10 cellular contexts compared by ENCODE assay signal in the genomic region with DNA sequence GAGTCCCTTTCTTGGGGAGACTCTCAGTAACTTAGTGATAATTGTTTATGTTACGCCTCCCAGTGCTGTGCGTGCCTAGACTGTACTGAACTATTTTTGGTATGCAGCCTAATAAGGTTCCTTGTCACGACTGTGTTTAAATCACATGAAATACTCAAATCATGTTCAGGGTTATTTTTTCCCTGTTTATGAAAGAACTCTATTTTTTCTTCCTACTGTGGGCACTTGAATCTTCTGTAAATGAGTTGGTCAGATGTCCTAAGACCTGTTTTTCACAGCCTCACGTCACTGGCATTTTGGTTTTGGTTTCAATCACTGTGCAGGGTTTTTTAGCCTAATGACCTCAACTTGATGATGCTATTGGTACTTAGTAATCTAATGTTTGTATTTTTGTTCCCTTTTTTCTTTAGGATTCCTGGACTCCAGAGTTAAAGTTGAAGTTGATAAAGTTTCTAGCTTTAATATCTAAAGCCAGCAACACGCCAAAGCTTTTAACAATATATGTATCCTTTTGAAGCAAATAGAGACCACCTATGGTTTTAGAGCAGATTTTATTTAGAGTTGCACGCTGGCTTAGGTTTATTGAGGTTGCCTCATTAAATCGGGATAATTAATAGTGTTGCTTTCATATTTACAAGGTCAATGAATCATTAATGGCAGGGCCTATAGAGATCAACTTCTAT. TPM values are rescaled to one million over a fixed set of nuclear protein-coding genes. Genes with fewer than 3 reads are reported as not detected.
DNase-seq lines count a peak whose midpoint lies in the region; ATAC-seq and TF ChIP-seq lines count a peak whose summit lies in the region.
"Had no signal": no experiment of that assay in that cellular context is flagged by ENCODE, and none has a peak within 500 bp of the region (broad histone marks: within the 10 kb centered on the region; RNA-seq: fewer than 3 reads in every experiment).

No MANE protein-coding gene starts in this region.

- no peak for TF ChIP-seq CTCF in upper lobe of left lung (IDR thresholded peaks at IDR 0.05)
- TF ChIP-seq CTCF in endothelial cell (IDR thresholded peaks at IDR 0.05; ENCODE audit: unreplicated experiment) = no peak

- TF ChIP-seq POLR2A in upper lobe of left lung (IDR thresholded peaks at IDR 0.05) = no peak

- H3K4me3 Mint-ChIP-seq in endothelial cell (ENCODE audit: unreplicated experiment) = no peak overlapping the region

- no peaks in the 10 kb centered on the region for H3K4me1 ChIP-seq in upper lobe of left lung

- H3K27ac Mint-ChIP-seq in endothelial cell (ENCODE audit: unreplicated experiment) = no peak overlapping the region

- no peaks in the 10 kb centered on the region for H3K4me1 Mint-ChIP-seq in endothelial cell (ENCODE audit: unreplicated experiment)

- no peaks in the 10 kb centered on the region for H3K36me3 ChIP-seq in upper lobe of left lung

- peak overlapping the region in 1 of 4 donors; percentile 32 for H3K27ac ChIP-seq in upper lobe of left lung

- no peaks in the 10 kb centered on the region for H3K9me3 ChIP-seq in upper lobe of left lung

- ATAC-seq in GM21447 (IDR thresholded peaks at IDR 0.05; ENCODE audit: unreplicated experiment) (peak; percentile 81), upper lobe of left lung (ENCODE audit: low FRiP score in 2 of 2) (no peak)

- no peak overlapping the region for H3K4me3 ChIP-seq in upper lobe of left lung

- no peaks in the 10 kb centered on the region for H3K27me3 Mint-ChIP-seq in endothelial cell (ENCODE audit: unreplicated experiment)

- TF ChIP-seq EP300 in upper lobe of left lung (IDR thresholded peaks at IDR 0.05) = no peak

- H3K9me3 Mint-ChIP-seq in endothelial cell (ENCODE audit: unreplicated experiment) = no peaks in the 10 kb centered on the region

- DNase-seq in EH (ENCODE audit: low read depth) (peak; percentile 92), LHCN-M2 (ENCODE audit: low read depth) (peak; percentile 71), left kidney (ENCODE audit: low read depth, low spot score) (peak; percentile 38), NCI-H2227 (lab: John Stamatoyannopoulos, UW; ENCODE audit: unreplicated experiment) (no peak), NCI-H128 (lab: John Stamatoyannopoulos, UW; ENCODE audit: unreplicated experiment) (no peak), upper lobe of left lung (no peak), endothelial cell (ENCODE audit: low spot score) (no peak)
- DNase-seq: midbrain, NCI-H1436 treated with DMSO at 0.1 percent for 48 hours had no signal

- WGBS in upper lobe of left lung, 2 donors = 79% methylated on average over 7 of the region's 7 CpGs

- H3K27me3 ChIP-seq in upper lobe of left lung = no peaks in the 10 kb centered on the region

- H3K36me3 Mint-ChIP-seq in endothelial cell (ENCODE audit: low read depth, unreplicated experiment) = peaks cover 19% of the 10 kb centered on the region

RNA-seq across cellular contexts. Expression of gene ARMC9, which starts 24.0 kb away (rescaled TPM):
- 37.7 and 39.8 TPM in 2 replicates for total RNA-seq in LHCN-M2 (2014; rRNA removed)
- polyA plus RNA-seq in LHCN-M2 (2012) = 55.3 TPM
- 100 to 1,000 TPM in 1 of 6 donors, 10 to 100 TPM in 5; 26.7 to 145 (median 61.0) TPM for total RNA-seq in upper lobe of left lung
- total RNA-seq in endothelial cell (ENCODE audit: unreplicated experiment) = 18.3 TPM

Comparison
In these comparisons a context has a peak if more than half of its experiments do, and no peak if none do; other contexts are left out.
1. DNase-seq: peak in EH (single experiment), LHCN-M2 (single experiment) and left kidney (single experiment); none in NCI-H2227 (single experiment), NCI-H128 (single experiment), upper lobe of left lung (0 of 2) and endothelial cell (single experiment).